8 cellular contexts compared by ENCODE assay signal in the genomic region with DNA sequence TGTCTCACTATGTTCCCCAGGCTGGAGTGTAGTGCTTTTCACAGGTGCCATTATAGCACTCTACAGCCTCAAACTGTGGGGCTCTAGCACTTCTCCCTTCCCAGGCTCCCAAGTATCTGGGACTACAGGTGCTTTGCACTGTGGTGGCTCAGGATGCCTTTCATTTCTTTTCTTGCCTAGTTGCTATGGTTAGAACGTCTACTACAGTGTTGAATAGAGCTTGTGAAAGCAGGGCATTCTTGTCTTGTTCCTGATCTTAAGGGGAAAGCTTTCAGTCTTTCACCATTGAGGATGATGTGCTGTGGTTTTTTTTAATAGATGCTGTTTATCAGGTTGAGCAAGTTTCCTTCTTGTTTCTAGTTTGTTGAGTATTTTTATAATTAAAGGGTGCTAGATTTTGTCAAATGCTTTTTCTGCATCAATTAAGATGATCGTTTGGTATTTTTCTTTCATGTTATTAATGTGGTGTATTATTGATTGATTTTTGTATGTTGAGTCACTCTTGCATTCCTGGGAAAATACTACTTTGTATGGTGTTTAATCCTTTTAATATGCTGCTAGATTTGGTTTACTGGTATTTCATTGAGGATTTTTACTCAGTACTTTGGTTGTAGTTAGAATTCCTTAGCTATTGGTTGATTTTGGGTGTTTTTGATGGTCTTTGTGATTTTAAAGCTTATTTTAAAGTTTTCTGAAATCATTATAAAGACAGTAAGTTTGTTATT. TPM values are rescaled to one million over a fixed set of nuclear protein-coding genes. Genes with fewer than 3 reads are reported as not detected.
DNase-seq lines count a peak whose midpoint lies in the region; ATAC-seq and TF ChIP-seq lines count a peak whose summit lies in the region.

No MANE protein-coding gene starts in this region.

- no peaks in the 10 kb centered on the region for H3K27me3 ChIP-seq in Caco-2 (replicated peaks; ENCODE audit: control insufficient read depth, insufficient read depth, low read length)
- no peaks in the 10 kb centered on the region for H3K27me3 ChIP-seq in KMS-11 (ENCODE audit: insufficient read depth, low read depth)

- no peaks in the 10 kb centered on the region for H3K9me3 ChIP-seq in Caco-2

- no peak overlapping the region for H3K9ac ChIP-seq in KMS-11

- BruUV-seq in Caco-2 (replicated peaks; lab: Mats Ljungman, UMichigan): no TSS peak

- no peaks in the 10 kb centered on the region for H3K27me3 Mint-ChIP-seq in Caco-2 (ENCODE audit: insufficient read depth, unreplicated experiment)
- H3K27me3 Mint-ChIP-seq in activated T-helper 2 cell treated with anti-CD3 and anti-CD28 coated beads, Interferon-gamma antibody, Interleukin-2, Interleukin-4, amounts not matched to agents 10 μg/mL and 5 μg/mL and 100 μg/mL, durations not matched to agents 14 hours and 24 hours and 36 hours (ENCODE audit: low read depth): no peaks in the 10 kb centered on the region

- POLR2A ChIA-PET in Caco-2 (lab: Charles Lee): no interaction called here

- H3K36me3 ChIP-seq in Caco-2 (ENCODE audit: control insufficient read depth, insufficient read depth, low read length): no peaks in the 10 kb centered on the region; the same call in 1 of the 2 replicates
- H3K36me3 ChIP-seq in KMS-11 (ENCODE audit: insufficient read depth): no peaks in the 10 kb centered on the region; the same call in 1 of the 2 replicates

- H3K9me3 Mint-ChIP-seq in Caco-2 (ENCODE audit: unreplicated experiment): no peaks in the 10 kb centered on the region
- H3K9me3 Mint-ChIP-seq in activated T-helper 2 cell treated with anti-CD3 and anti-CD28 coated beads, Interferon-gamma antibody, Interleukin-2, Interleukin-4, amounts not matched to agents 10 μg/mL and 5 μg/mL and 100 μg/mL, durations not matched to agents 14 hours and 24 hours and 36 hours: no peaks in the 10 kb centered on the region

- ATAC-seq in HG02759 (IDR thresholded peaks at IDR 0.05; ENCODE audit: unreplicated experiment): no peak

- DNase-seq in Caco-2: no peak
- DNase-seq in activated T-helper 2 cell treated with anti-CD3 and anti-CD28 coated beads, Interferon-gamma antibody, Interleukin-2, Interleukin-4, amounts not matched to agents 10 μg/mL and 5 μg/mL and 100 μg/mL, durations not matched to agents 14 hours and 24 hours and 36 hours (ENCODE audit: low spot score): no peak
- peak; percentile 39 for DNase-seq in kidney tubule cell (ENCODE audit: low spot score)
- DNase-seq in SKM-1 treated with dmso at 0.1 percent for 144 hours (lab: John Stamatoyannopoulos, UW; ENCODE audit: unreplicated experiment): no peak
- DNase-seq in GM03348 (ENCODE audit: low spot score): no peak
- DNase-seq in inferior parietal cortex (ENCODE audit: extremely low spot score): no peak

- no peak overlapping the region for H2AFZ ChIP-seq in KMS-11 (ENCODE audit: low read depth)

- H3K4me3 Mint-ChIP-seq in Caco-2 (ENCODE audit: unreplicated experiment): no peak overlapping the region
- H3K4me3 Mint-ChIP-seq in activated T-helper 2 cell treated with anti-CD3 and anti-CD28 coated beads, Interferon-gamma antibody, Interleukin-2, Interleukin-4, amounts not matched to agents 10 μg/mL and 5 μg/mL and 100 μg/mL, durations not matched to agents 14 hours and 24 hours and 36 hours (ENCODE audit: low read depth): no peak overlapping the region

- intact Hi-C loops in Caco-2 (cut with micrococcal nuclease; ENCODE audit: unreplicated experiment): no loop called here
- intact Hi-C loops in activated T-helper 2 cell treated with anti-CD3 and anti-CD28 coated beads, Interferon-gamma antibody, Interleukin-2, Interleukin-4, amounts not matched to agents 10 μg/mL and 5 μg/mL and 100 μg/mL, durations not matched to agents 14 hours and 24 hours and 36 hours (cut with micrococcal nuclease): no loop called here

- H3K4me1 Mint-ChIP-seq in Caco-2 (ENCODE audit: low read depth, unreplicated experiment): peaks cover 15% of the 10 kb centered on the region
- H3K4me1 Mint-ChIP-seq in activated T-helper 2 cell treated with anti-CD3 and anti-CD28 coated beads, Interferon-gamma antibody, Interleukin-2, Interleukin-4, amounts not matched to agents 10 μg/mL and 5 μg/mL and 100 μg/mL, durations not matched to agents 14 hours and 24 hours and 36 hours (ENCODE audit: low read depth): peaks cover 29% of the 10 kb centered on the region

- TF ChIP-seq CTCF in Caco-2 (IDR thresholded peaks at IDR 0.05; ENCODE audit: insufficient read depth in 1 of 2, low read depth in 1 of 2, low read length in 1 of 2, severe bottlenecking in 1 of 2, unreplicated experiment in 1 of 2) (no peak), KMS-11 (conservative IDR thresholded peaks at IDR 0.05; ENCODE audit: low read depth, low read length) (no peak)

- peaks cover 100% of the 10 kb centered on the region for H3K79me2 ChIP-seq in KMS-11 (ENCODE audit: insufficient read depth, low read depth)

- CTCF ChIA-PET in Caco-2 (lab: Charles Lee): no interaction called here

- H3K27ac Mint-ChIP-seq in Caco-2 (ENCODE audit: unreplicated experiment): peak overlapping the region; percentile 64
- H3K27ac Mint-ChIP-seq in activated T-helper 2 cell treated with anti-CD3 and anti-CD28 coated beads, Interferon-gamma antibody, Interleukin-2, Interleukin-4, amounts not matched to agents 10 μg/mL and 5 μg/mL and 100 μg/mL, durations not matched to agents 14 hours and 24 hours and 36 hours: peak overlapping the region; percentile 5

- H3K4me3 ChIP-seq in Caco-2 (ENCODE audit: low read depth, low read length) (no peak overlapping the region), KMS-11 (IDR thresholded peaks at IDR 0.05; ENCODE audit: insufficient read depth, low read depth, low read length) (no peak overlapping the region)

- no peak overlapping the region for H3K27ac ChIP-seq in KMS-11

- H4K20me1 ChIP-seq in KMS-11 (ENCODE audit: insufficient read depth): peaks cover 50% of the 10 kb centered on the region

- H3K36me3 Mint-ChIP-seq in Caco-2 (ENCODE audit: insufficient read depth, unreplicated experiment): peaks cover 37% of the 10 kb centered on the region
- H3K36me3 Mint-ChIP-seq in activated T-helper 2 cell treated with anti-CD3 and anti-CD28 coated beads, Interferon-gamma antibody, Interleukin-2, Interleukin-4, amounts not matched to agents 10 μg/mL and 5 μg/mL and 100 μg/mL, durations not matched to agents 14 hours and 24 hours and 36 hours (ENCODE audit: low read depth): peaks cover 57% of the 10 kb centered on the region

- H3K4me1 ChIP-seq in Caco-2 (no peaks in the 10 kb centered on the region), KMS-11 (ENCODE audit: low read depth, poor library complexity, severe bottlenecking) (peaks cover 37% of the 10 kb centered on the region)

- H3K4me2 ChIP-seq in KMS-11: peak overlapping the region; percentile 4; the same call in 1 of the 2 replicates

RNA-seq across cellular contexts. Expression of a gene that starts 35.6 kb away (rescaled TPM):
- total RNA-seq in Caco-2 (2022): 100 and 117 TPM in 2 replicates
- 87.4 and 92.0 TPM in 2 replicates for total RNA-seq in activated T-helper 2 cell treated with anti-CD3 and anti-CD28 coated beads, Interferon-gamma antibody, Interleukin-2, Interleukin-4, amounts not matched to agents 10 μg/mL and 5 μg/mL and 100 μg/mL, durations not matched to agents 14 hours and 24 hours and 36 hours
